In genomic region chr16:81394966-81395655, GRCh38 we compare ENCODE assay signal across 18 cellular contexts. TPM values are rescaled to one million over a fixed set of nuclear protein-coding genes. Genes with fewer than 3 reads are reported as not detected.
DNase-seq lines count a peak whose midpoint lies in the region; ATAC-seq, FAIRE-seq and TF ChIP-seq lines count a peak whose summit lies in the region.
"Had no signal": no experiment of that assay in that cellular context is flagged by ENCODE, and none has a peak within 500 bp of the region (broad histone marks: within the 10 kb centered on the region; RNA-seq: fewer than 3 reads in every experiment).

No MANE protein-coding gene starts in this region.

- H2AK5ac ChIP-seq in H1 (ENCODE audit: low read depth, low read length) (no peak overlapping the region), mesendoderm (ENCODE audit: low read length) (no peak overlapping the region)

- peak; percentile 45 for ATAC-seq in omental fat pad (ENCODE audit: low FRiP score)

- H3K27me3 ChIP-seq in H1 (replicated peaks in 1 of 4; ENCODE audit: control insufficient read depth in 3 of 4, extremely low read depth in 1 of 4, insufficient read depth in 3 of 4, low read length in 3 of 4) = no peaks in the 10 kb centered on the region
- no peaks in the 10 kb centered on the region for H3K27me3 ChIP-seq in left ventricle myocardium inferior (ENCODE audit: low read depth)
- H3K27me3 ChIP-seq in vagina = no peaks in the 10 kb centered on the region
- no peaks in the 10 kb centered on the region for H3K27me3 ChIP-seq in mesendoderm (ENCODE audit: insufficient read depth, low read length, poor library complexity)
- H3K27me3 ChIP-seq: BE2C, dorsolateral prefrontal cortex had no signal

- no peak overlapping the region for H3K4me2 ChIP-seq in H1 (ENCODE audit: insufficient read depth in 1 of 2, low read depth in 2 of 2, low read length in 2 of 2)
- no peak overlapping the region for H3K4me2 ChIP-seq in mesendoderm (ENCODE audit: low read length)

- H3K79me1 ChIP-seq in H1 (ENCODE audit: low read depth, low read length) (no peaks in the 10 kb centered on the region), mesendoderm (ENCODE audit: low read length) (no peaks in the 10 kb centered on the region)

- H2BK120ac ChIP-seq in H1 (replicated peaks; ENCODE audit: low read depth, low read length) (no peak overlapping the region), mesendoderm (ENCODE audit: low read depth, low read length) (no peak overlapping the region)

- intact Hi-C loops in left ventricle myocardium inferior (cut with micrococcal nuclease) (no loop called here), vagina (cut with DNase I) (no loop called here)

- TF ChIP-seq RAD21 in H1 (IDR thresholded peaks at IDR 0.05 in 1 of 2, conservative IDR thresholded peaks at IDR 0.05 in 1 of 2; ENCODE audit: low read depth in 2 of 2, low read length in 2 of 2) = no peak

- H3K36me3 ChIP-seq in H1 (ENCODE audit: control insufficient read depth in 2 of 4, insufficient read depth in 4 of 4, low read length in 3 of 4) = peaks cover 0 to 6% (median 2%) of the 10 kb centered on the region in 4 experiments; a peak in 3 of 8 replicates
- peaks cover 17% of the 10 kb centered on the region for H3K36me3 ChIP-seq in left ventricle myocardium inferior
- H3K36me3 ChIP-seq in vagina = peaks cover 0 to 14% of the 10 kb centered on the region in 2 donors
- H3K36me3 ChIP-seq in mesendoderm (ENCODE audit: control insufficient read depth, insufficient read depth, low read length) = no peaks in the 10 kb centered on the region
- H3K36me3 ChIP-seq: BE2C had no signal

- H3K14ac ChIP-seq in H1 (ENCODE audit: insufficient read length) = no peak overlapping the region

- no peak overlapping the region for H2BK20ac ChIP-seq in H1 (ENCODE audit: low read length)

- TF ChIP-seq CTCF in H1 (IDR thresholded peaks at IDR 0.05; ENCODE audit: control extremely low read depth in 1 of 3, insufficient read depth in 1 of 3, low read depth in 1 of 3, low read length in 3 of 3) = no peak
- no peak for TF ChIP-seq CTCF in left ventricle myocardium inferior (IDR thresholded peaks at IDR 0.05; ENCODE audit: borderline replicate concordance)
- no peak for TF ChIP-seq CTCF in omental fat pad (IDR thresholded peaks at IDR 0.05)
- TF ChIP-seq CTCF in vagina (IDR thresholded peaks at IDR 0.05) = no peak

- H3K56ac ChIP-seq in H1 (replicated peaks; ENCODE audit: insufficient read length, low read depth, low read length) = no peak overlapping the region
- H3K56ac ChIP-seq in mesendoderm (ENCODE audit: low read length) = no peak overlapping the region

- H4K5ac ChIP-seq in H1 (ENCODE audit: insufficient read length, low read depth, low read length) (no peak overlapping the region), mesendoderm (ENCODE audit: low read length) (no peak overlapping the region)

- H3K18ac ChIP-seq in H1 (ENCODE audit: extremely low read depth, low read length) (no peak overlapping the region), mesendoderm (ENCODE audit: low read length) (no peak overlapping the region)

- H2AFZ ChIP-seq in H1 (ENCODE audit: low read length) = no peak overlapping the region

- no peak for TF ChIP-seq EP300 in H1 (IDR thresholded peaks at IDR 0.05; ENCODE audit: borderline replicate concordance in 1 of 2, low read depth in 2 of 2, low read length in 2 of 2)

- H3K9ac ChIP-seq in H1 (replicated peaks in 1 of 4; ENCODE audit: extremely low read depth in 1 of 4, low read depth in 3 of 4, low read length in 3 of 4) = no peak overlapping the region
- H3K9ac ChIP-seq in mesendoderm (ENCODE audit: low read length) = no peak overlapping the region

- no peaks in the 10 kb centered on the region for H3K23me2 ChIP-seq in H1 (ENCODE audit: low read depth, low read length)

- no peak overlapping the region for H2BK12ac ChIP-seq in H1 (ENCODE audit: low read depth, low read length)

- TF ChIP-seq POLR2A in H1 (IDR thresholded peaks at IDR 0.05; ENCODE audit: control extremely low read depth in 1 of 2, low read depth in 2 of 2, low read length in 2 of 2) (no peak), vagina (IDR thresholded peaks at IDR 0.05) (no peak)

- 0 out of 4 replicates have a peak, but pooled peaks cover 0 to 4% of the 10 kb centered on the region in 2 experiments for H3K9me3 ChIP-seq in H1 (ENCODE audit: insufficient read depth in 2 of 2, low read depth in 1 of 2, low read length in 1 of 2)
- peaks cover 7% of the 10 kb centered on the region for H3K9me3 ChIP-seq in left ventricle myocardium inferior (replicated peaks)
- H3K9me3 ChIP-seq in vagina = no peaks in the 10 kb centered on the region
- H3K9me3 ChIP-seq: BE2C had no signal

- H4K20me1 ChIP-seq in H1 (replicated peaks in 1 of 2; ENCODE audit: control insufficient read depth in 1 of 2, insufficient read depth in 2 of 2, low read length in 2 of 2) = no peaks in the 10 kb centered on the region

- POLR2A ChIA-PET in H1 (lab: Charles Lee; ENCODE audit: partially characterized antibody) = interaction anchor here (1.2 kb wide), 3 partner anchors 9 to 13 kb away, joined by 3 to 4 read pairs (median 3); no protein-coding TSS in a partner anchor

- H4K8ac ChIP-seq in H1 (ENCODE audit: extremely low read depth, insufficient read depth, low read length) (peak overlapping the region; percentile 45; the same call in 1 of the 2 replicates), mesendoderm (ENCODE audit: low read depth, low read length) (no peak overlapping the region)

- DNase-seq in H1 (ENCODE audit: low read depth in 1 of 2, low spot score in 2 of 2) (no peak), left ventricle myocardium inferior (peak; percentile 29), omental fat pad (ENCODE audit: low spot score) (no peak), vagina (ENCODE audit: extremely low spot score in 2 of 2) (peak in 1 of 2 donors; percentile 70), NOMO-1 (lab: John Stamatoyannopoulos, UW; ENCODE audit: unreplicated experiment in 2 of 2) (no peak), mesendoderm (no peak), G401 (ENCODE audit: low spot score) (no peak)
- DNase-seq: activated naive CD8-positive, alpha-beta T cell treated with anti-CD3 and anti-CD28 coated beads, Interleukin-2, amount 10 ng/mL, durations not matched to agents 7 days and 5 days; BE2C; Calu3; dorsolateral prefrontal cortex; glutamatergic neuron; NCI-H1105; NCI-H2107; NCI-H526 treated with DMSO at 0.1 percent for 48 hours; SIG-M5; T-helper 2 cell had no signal

- no peak overlapping the region for H4K91ac ChIP-seq in H1 (replicated peaks; ENCODE audit: insufficient read length, low read length)

- H3K4ac ChIP-seq in H1 (replicated peaks; ENCODE audit: insufficient read length, low read depth, low read length) (no peak overlapping the region), mesendoderm (ENCODE audit: low read depth, low read length) (no peak overlapping the region)

- H3K23ac ChIP-seq in H1 (ENCODE audit: insufficient read length) = no peak overlapping the region
- H3K23ac ChIP-seq in mesendoderm (ENCODE audit: low read length) = no peak overlapping the region

- no peak overlapping the region for H2BK5ac ChIP-seq in H1 (ENCODE audit: low read depth, low read length)
- H2BK5ac ChIP-seq in mesendoderm (ENCODE audit: low read length) = no peak overlapping the region

- H3K79me2 ChIP-seq in H1 (ENCODE audit: control insufficient read depth in 1 of 2, insufficient read depth in 2 of 2, low read length in 2 of 2) (no peaks in the 10 kb centered on the region), mesendoderm (ENCODE audit: control insufficient read depth, insufficient read depth, low read length) (no peaks in the 10 kb centered on the region)

- CTCF ChIA-PET in H1 (lab: Charles Lee; ENCODE audit: partially characterized antibody) = interaction anchor here (0.8 to 2.2 kb wide), 8 partner anchors 9 to 344 kb away, joined by 3 to 14 read pairs (median 3); no protein-coding TSS in a partner anchor

- FAIRE-seq in H1 (lab: Jason Lieb, UNC) = no peak
- FAIRE-seq: bronchial epithelial cell had no signal

- H3K27ac ChIP-seq in H1 (ENCODE audit: low read depth, low read length) = no peak overlapping the region
- H3K27ac ChIP-seq in left ventricle myocardium inferior (replicated peaks) = peak overlapping the region; percentile 76
- peak overlapping the region; percentile 27 for H3K27ac ChIP-seq in vagina
- H3K27ac ChIP-seq in mesendoderm (ENCODE audit: low read depth, low read length) = no peak overlapping the region

- in situ Hi-C loops in G401 (cut with HindIII; ENCODE audit: low sequenced_read_pairs) = loop anchor here (10.0 to 25.0 kb wide), 2 partner anchors 230 to 342 kb away; no protein-coding TSS in a partner anchor

- 93% methylated on average over 12 of the region's 13 CpGs; no CpG with 5 or more reads in 1 of the 2 experiments for WGBS in H1 (ENCODE audit: extremely low coverage in 1 of 2, insufficient coverage in 1 of 2, insufficient read length in 1 of 2, insufficient replicate concordance in 2 of 2, low coverage in 1 of 2, low lambda C conversion rate in 2 of 2, missing lambda C conversion rate in 1 of 2), 2 experiments
- WGBS in mesendoderm (ENCODE audit: extremely low coverage, insufficient coverage, low lambda C conversion rate) = no CpG with 5 or more reads among the region's 13 CpGs

- H3K4me1 ChIP-seq in H1 (replicated peaks in 1 of 4; ENCODE audit: control insufficient read depth in 3 of 4, insufficient read depth in 4 of 4, low read length in 3 of 4) (no peaks in the 10 kb centered on the region), left ventricle myocardium inferior (peaks cover 30% of the 10 kb centered on the region), vagina (no peaks in the 10 kb centered on the region), mesendoderm (ENCODE audit: control insufficient read depth, low read depth, low read length) (no peaks in the 10 kb centered on the region)
- H3K4me1 ChIP-seq: BE2C had no signal

- H2BK15ac ChIP-seq in H1 (ENCODE audit: low read length) (no peak overlapping the region), mesendoderm (replicated peaks; ENCODE audit: low read depth) (no peak overlapping the region)

- no peak overlapping the region for H3K4me3 ChIP-seq in H1 (ENCODE audit: extremely low read depth in 1 of 4, insufficient read depth in 2 of 4, low read depth in 3 of 4, low read length in 4 of 4)
- H3K4me3 ChIP-seq in left ventricle myocardium inferior = no peak overlapping the region
- no peak overlapping the region for H3K4me3 ChIP-seq in vagina
- H3K4me3 ChIP-seq in mesendoderm (ENCODE audit: low read length) = no peak overlapping the region
- H3K4me3 ChIP-seq: dorsolateral prefrontal cortex had no signal

RNA-seq across cellular contexts. Expression of gene CMIP, which starts 49.5 kb away (rescaled TPM):
- total RNA-seq in H1 (2021; fragmentation: NEBNext Ultra II Directional; extraction: Animal tissue kit (Norgen Biotek cat#: 25700)) = 53.2 and 62.0 TPM in 2 replicates
- 7.9 and 21.2 TPM in 2 replicates for polyA plus RNA-seq in H1 (2011; rRNA removed)
- polyA plus RNA-seq in H1 (2011; cell fraction: cytosol; rRNA removed) = 7.9 TPM
- 27.3 TPM for polyA plus RNA-seq in H1 (2011; cell fraction: nucleus; rRNA removed)
- 44.6 to 50.3 TPM (median 45.5 TPM) in 4 replicates for polyA plus RNA-seq in H1 (2012, experiment 1 of 2)
- 28.6 TPM for polyA plus RNA-seq in H1 (2012, experiment 2 of 2)
- 36.4 TPM for polyA plus RNA-seq in H1 (2013, experiment 1 of 2)
- 34.4 TPM for polyA plus RNA-seq in H1 (2013, experiment 2 of 2)
- 20.8 and 26.6 TPM in 2 replicates for polyA minus RNA-seq in H1 (2011; rRNA and poly(A)+ RNA removed)
- 35.2 TPM for polyA minus RNA-seq in H1 (2011; cell fraction: cytosol; rRNA and poly(A)+ RNA removed)
- 37.7 TPM for polyA minus RNA-seq in H1 (2011; cell fraction: nucleus; rRNA and poly(A)+ RNA removed)
- 11.2 TPM for total RNA-seq in left ventricle myocardium inferior
- 10 to 100 TPM; 15.8 to 52.8 (median 32.0) TPM for total RNA-seq in omental fat pad
- total RNA-seq in vagina = 66.3 TPM
- 36.2 TPM for polyA plus RNA-seq in mesendoderm (2013, experiment 1 of 2)
- polyA plus RNA-seq in mesendoderm (2013, experiment 2 of 2) = 36.4 TPM
- total RNA-seq in G401 (2014; rRNA removed; shearing (Covaris generic)) = 4.6 and 8.6 TPM in 2 replicates

Comparison
In these comparisons a context has a peak if more than half of its experiments do, and no peak if none do; other contexts are left out.
1. H3K27ac ChIP-seq: peak in left ventricle myocardium inferior (single experiment) and vagina (single experiment); none in H1 (single experiment) and mesendoderm (single experiment).